25 cellular contexts compared by ENCODE assay signal in the genomic region with DNA sequence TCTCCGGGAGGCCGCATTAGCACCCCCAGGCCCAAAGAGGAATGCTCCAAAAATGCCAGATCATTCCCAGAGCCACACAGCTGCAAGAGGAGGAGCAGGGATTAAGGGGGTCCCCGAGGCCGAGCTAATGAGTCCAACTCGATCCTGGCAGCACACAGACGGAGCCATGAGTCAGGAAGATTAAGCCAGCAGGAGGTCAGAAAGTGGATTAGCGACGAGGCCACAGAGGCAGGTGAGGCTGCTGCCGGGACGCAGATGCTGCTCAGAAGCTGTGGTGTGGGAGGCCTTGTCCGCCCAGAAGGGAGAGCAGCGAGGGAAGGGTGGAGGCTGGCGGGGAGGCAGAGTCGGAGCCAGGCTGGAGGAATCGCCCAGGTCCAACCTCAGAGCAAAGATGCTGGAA.
DNase-seq lines count a peak whose midpoint lies in the region; FAIRE-seq and TF ChIP-seq lines count a peak whose summit lies in the region.
"Had no signal": no experiment of that assay in that cellular context is flagged by ENCODE, and none has a peak within 500 bp of the region (broad histone marks: within the 10 kb centered on the region; RNA-seq: fewer than 3 reads in every experiment).

No MANE protein-coding gene starts in this region.

- TF ChIP-seq CTCF in kidney (IDR thresholded peaks at IDR 0.05; ENCODE audit: borderline replicate concordance, extremely low read depth, insufficient read depth) (no peak), adrenal gland (IDR thresholded peaks at IDR 0.05) (no peak)

- DNase-seq in LHCN-M2 (ENCODE audit: low read depth) (peak; percentile 94), SJCRH30 (peak; percentile 92 to 95), kidney (peak; percentile 48), skeletal muscle cell (ENCODE audit: low read depth) (peak; percentile 63), middle frontal gyrus (ENCODE audit: extremely low spot score, low spot score) (no peak), adrenal gland (no peak), cortex of kidney (lab: John Stamatoyannopoulos, UW) (no peak)
- DNase-seq: activated CD4-positive, alpha-beta T cell treated with anti-CD3 and anti-CD28 coated beads for 36 hours; activated CD8-positive, alpha-beta memory T cell treated with anti-CD3 and anti-CD28 coated beads, Interleukin-2, amount 50 U/mL, for 48 hours; activated CD8-positive, alpha-beta T cell treated with anti-CD3 and anti-CD28 coated beads for 36 hours; activated naive CD4-positive, alpha-beta T cell treated with anti-CD3 and anti-CD28 coated beads, Interleukin-2, amount 50 U/mL, for 16 hours; amniotic stem cell; C1 segment of cervical spinal cord; DMS153; gastrocnemius medialis; IMR-90; left cardiac atrium; NCI-H2171; NCI-H526; Peyer's patch; SHP77 treated with DMSO at 0.1 percent for 48 hours; stimulated activated CD4-positive, alpha-beta T cell treated with anti-CD3 and anti-CD28 coated beads, Interleukin-15, amount 100 ng/mL, for 24 hours; stimulated activated CD4-positive, alpha-beta T cell treated with anti-CD3 and anti-CD28 coated beads, Interleukin-4, amount 100 ng/mL, for 4 hours had no signal

- intact Hi-C loops in kidney (cut with DNase I) (no loop called here), adrenal gland (cut with DNase I) (no loop called here)

- H3K4me1 ChIP-seq in SJCRH30 (peaks cover 28% of the 10 kb centered on the region), kidney (ENCODE audit: control insufficient read depth in 1 of 2, insufficient read depth in 1 of 2, low read depth in 1 of 2, low read length in 2 of 2) (no peaks in the 10 kb centered on the region), adrenal gland (replicated peaks in 1 of 2) (no peaks in the 10 kb centered on the region)
- H3K4me1 ChIP-seq: breast epithelium, gastrocnemius medialis, Peyer's patch, tibial nerve had no signal

- H3K9me3 ChIP-seq in SJCRH30 (replicated peaks) (no peaks in the 10 kb centered on the region), kidney (ENCODE audit: control insufficient read depth in 1 of 2, low read length in 2 of 2) (no peaks in the 10 kb centered on the region), adrenal gland (replicated peaks in 1 of 3) (no peaks in the 10 kb centered on the region)
- H3K9me3 ChIP-seq: breast epithelium, gastrocnemius medialis, Peyer's patch, tibial nerve had no signal

- FAIRE-seq in kidney (lab: Jason Lieb, UNC) = no peak

- H3K27ac ChIP-seq in SJCRH30 = peak overlapping the region; percentile 51
- no peak overlapping the region for H3K27ac ChIP-seq in kidney (ENCODE audit: low read depth in 2 of 2, low read length in 2 of 2)
- H3K27ac ChIP-seq in adrenal gland = no peak overlapping the region
- H3K27ac ChIP-seq: breast epithelium, gastrocnemius medialis, Peyer's patch, tibial nerve had no signal

- no peaks in the 10 kb centered on the region for H3K27me3 ChIP-seq in SJCRH30
- no peaks in the 10 kb centered on the region for H3K27me3 ChIP-seq in adrenal gland
- H3K27me3 ChIP-seq: breast epithelium, gastrocnemius medialis, Peyer's patch, tibial nerve had no signal

- 60 to 70% (median 65%) methylated on average over 14 to 15 of the region's 15 CpGs for WGBS in adrenal gland, 4 donors

- H3K36me3 ChIP-seq in SJCRH30 (no peaks in the 10 kb centered on the region), kidney (ENCODE audit: control insufficient read depth in 1 of 2, insufficient read depth in 2 of 2, low read length in 2 of 2) (no peaks in the 10 kb centered on the region), adrenal gland (replicated peaks in 1 of 2) (no peaks in the 10 kb centered on the region)
- H3K36me3 ChIP-seq: breast epithelium, gastrocnemius medialis, Peyer's patch, tibial nerve had no signal

- H3K4me3 ChIP-seq in SJCRH30 = no peak overlapping the region
- H3K4me3 ChIP-seq in kidney (ENCODE audit: low read length in 2 of 2) = no peak overlapping the region
- H3K4me3 ChIP-seq in skeletal muscle cell (ENCODE audit: low read depth, low read length) = no peak overlapping the region
- no peak overlapping the region for H3K4me3 ChIP-seq in adrenal gland
- H3K4me3 ChIP-seq: breast epithelium, gastrocnemius medialis, Peyer's patch, tibial nerve had no signal

- no peak overlapping the region for H3K9ac ChIP-seq in kidney (ENCODE audit: low read length in 2 of 2)

- no peak for TF ChIP-seq POLR2A in adrenal gland (IDR thresholded peaks at IDR 0.05)

Comparison
In these comparisons a context has a peak if more than half of its experiments do, and no peak if none do; other contexts are left out.
1. DNase-seq: peak in LHCN-M2 (single experiment), SJCRH30 (2 of 2), kidney (single experiment) and skeletal muscle cell (single experiment); none in middle frontal gyrus (single experiment), adrenal gland (0 of 7) and cortex of kidney (single experiment).